In genomic region chr2:172931923-172932520, GRCh38 we compare ENCODE assay signal across 9 cellular contexts.
DNase-seq lines count a peak whose midpoint lies in the region; ATAC-seq and TF ChIP-seq lines count a peak whose summit lies in the region.
"Had no signal": no experiment of that assay in that cellular context is flagged by ENCODE, and none has a peak within 500 bp of the region (broad histone marks: within the 10 kb centered on the region; RNA-seq: fewer than 3 reads in every experiment).

No MANE protein-coding gene starts in this region.

- H3K36me3 ChIP-seq in SJSA1 (no peaks in the 10 kb centered on the region), gastrocnemius medialis (no peaks in the 10 kb centered on the region)

- peaks cover 14% of the 10 kb centered on the region for H3K27me3 Mint-ChIP-seq in Calu3 (ENCODE audit: unreplicated experiment)

- H3K27me3 ChIP-seq in SJSA1 (replicated peaks) (no peaks in the 10 kb centered on the region), gastrocnemius medialis (no peaks in the 10 kb centered on the region)

- peak; percentile 69 for TF ChIP-seq CTCF in Calu3 (IDR thresholded peaks at IDR 0.05; ENCODE audit: unreplicated experiment)
- peak; percentile 40 to 81 (median 48) for TF ChIP-seq CTCF in gastrocnemius medialis (IDR thresholded peaks at IDR 0.05 in 4 of 5, conservative IDR thresholded peaks at IDR 0.05 in 1 of 5)

- no peak overlapping the region for H3K27ac Mint-ChIP-seq in Calu3 (ENCODE audit: unreplicated experiment)

- H3K4me3 Mint-ChIP-seq in Calu3 (ENCODE audit: low read depth, unreplicated experiment), result no peak overlapping the region
- H3K4me3 Mint-ChIP-seq: activated naive CD4-positive, alpha-beta T cell treated with anti-CD3 and anti-CD28 coated beads, Interleukin-2, amount 50 U/mL, for 24 hours had no signal

- intact Hi-C loops in Calu3 (cut with micrococcal nuclease; ENCODE audit: unreplicated experiment) (loop anchor here (1.0 to 2.0 kb wide), 3 partner anchors 67 to 131 kb away; no protein-coding TSS in a partner anchor), left cardiac atrium (cut with DNase I) (loop anchor here (2.0 to 5.0 kb wide), 5 partner anchors 67 to 125 kb away; no protein-coding TSS in a partner anchor), gastrocnemius medialis (cut with DNase I; ENCODE audit: low total_unique reads) (loop anchor here (1.0 to 2.0 kb wide), 2 partner anchors 68 to 125 kb away; no protein-coding TSS in a partner anchor)

- no peaks in the 10 kb centered on the region for H3K9me3 Mint-ChIP-seq in Calu3 (ENCODE audit: low read depth, unreplicated experiment)
- H3K9me3 Mint-ChIP-seq: activated naive CD4-positive, alpha-beta T cell treated with anti-CD3 and anti-CD28 coated beads, Interleukin-2, amount 50 U/mL, for 24 hours had no signal

- DNase-seq in Calu3, result peak; percentile 68
- peak; percentile 70 for DNase-seq in Jurkat, Clone E6-1 (ENCODE audit: low read depth, low spot score)
- peak; percentile 39 to 71 for DNase-seq in SJSA1 (ENCODE audit: low read depth in 1 of 2, low spot score in 2 of 2)
- peak; percentile 63 for DNase-seq in activated naive CD4-positive, alpha-beta T cell treated with anti-CD3 and anti-CD28 coated beads, Interleukin-2, amount 50 U/mL, for 16 hours
- DNase-seq in left cardiac atrium, result peak; percentile 78
- DNase-seq in gastrocnemius medialis, result peak; percentile 10 to 28

- in situ Hi-C loops in gastrocnemius medialis (cut with MboI; ENCODE audit: low sequenced_read_pairs in 4 of 4), result loop anchor here (5.0 to 25.0 kb wide), 6 partner anchors 65 to 127 kb away; no protein-coding TSS in a partner anchor

- no peaks in the 10 kb centered on the region for H3K36me3 Mint-ChIP-seq in Calu3 (ENCODE audit: insufficient read depth, unreplicated experiment)
- H3K36me3 Mint-ChIP-seq: activated naive CD4-positive, alpha-beta T cell treated with anti-CD3 and anti-CD28 coated beads, Interleukin-2, amount 50 U/mL, for 24 hours had no signal

- no TSS peak for BruUV-seq in Calu3 (replicated peaks; lab: Mats Ljungman, UMichigan)

- H3K4me1 Mint-ChIP-seq in Calu3 (ENCODE audit: low read depth, unreplicated experiment), result peaks cover 14% of the 10 kb centered on the region

- peaks cover 37% of the 10 kb centered on the region for H3K4me1 ChIP-seq in SJSA1 (replicated peaks)
- peaks cover 10 to 20% of the 10 kb centered on the region in 2 donors for H3K4me1 ChIP-seq in gastrocnemius medialis

- ATAC-seq in left cardiac atrium (peak; percentile 15 to 49), gastrocnemius medialis (no peak), GM19467 (IDR thresholded peaks at IDR 0.05; ENCODE audit: unreplicated experiment) (no peak), HG03196 (IDR thresholded peaks at IDR 0.05; ENCODE audit: unreplicated experiment) (no peak)

- CTCF ChIA-PET in Calu3 (lab: Charles Lee), result interaction anchor here (0.8 to 3.3 kb wide), 6 partner anchors 18 to 566 kb away, joined by 3 to 41 read pairs (median 4); no protein-coding TSS in a partner anchor

- H3K4me3 ChIP-seq in Jurkat, Clone E6-1 (ENCODE audit: low read length), result no peak overlapping the region
- no peak overlapping the region for H3K4me3 ChIP-seq in SJSA1
- peak overlapping the region; percentile 11 to 42 (median 25) for H3K4me3 ChIP-seq in gastrocnemius medialis

- TF ChIP-seq POLR2A in gastrocnemius medialis (IDR thresholded peaks at IDR 0.05), result no peak

- no peak overlapping the region for H3K27ac ChIP-seq in SJSA1
- H3K27ac ChIP-seq in gastrocnemius medialis, result peak overlapping the region in 3 of 4 donors; percentile 51 to 67 (median 60)

- no peaks in the 10 kb centered on the region; the same call in 1 of the 2 replicates for H3K9me3 ChIP-seq in SJSA1 (replicated peaks)
- no peaks in the 10 kb centered on the region for H3K9me3 ChIP-seq in gastrocnemius medialis

Comparison
In these comparisons a context has a peak if more than half of its experiments do, and no peak if none do; other contexts are left out.
1. DNase-seq: peak in every context shown above with its lines; median percentile 78 in left cardiac atrium; 70 in Jurkat, Clone E6-1; 68 in Calu3; 63 in activated naive CD4-positive, alpha-beta T cell treated with anti-CD3 and anti-CD28 coated beads, Interleukin-2, amount 50 U/mL, for 16 hours; 55 in SJSA1; 19 in gastrocnemius medialis.
2. H3K4me3 ChIP-seq: peak in gastrocnemius medialis (4 of 4); none in Jurkat, Clone E6-1 (single experiment) and SJSA1 (single experiment).
3. ATAC-seq: peak in left cardiac atrium (2 of 2); none in gastrocnemius medialis (0 of 2), GM19467 (single experiment) and HG03196 (single experiment).